ENCODE assay signal across 8 cellular contexts in the genomic region with DNA sequence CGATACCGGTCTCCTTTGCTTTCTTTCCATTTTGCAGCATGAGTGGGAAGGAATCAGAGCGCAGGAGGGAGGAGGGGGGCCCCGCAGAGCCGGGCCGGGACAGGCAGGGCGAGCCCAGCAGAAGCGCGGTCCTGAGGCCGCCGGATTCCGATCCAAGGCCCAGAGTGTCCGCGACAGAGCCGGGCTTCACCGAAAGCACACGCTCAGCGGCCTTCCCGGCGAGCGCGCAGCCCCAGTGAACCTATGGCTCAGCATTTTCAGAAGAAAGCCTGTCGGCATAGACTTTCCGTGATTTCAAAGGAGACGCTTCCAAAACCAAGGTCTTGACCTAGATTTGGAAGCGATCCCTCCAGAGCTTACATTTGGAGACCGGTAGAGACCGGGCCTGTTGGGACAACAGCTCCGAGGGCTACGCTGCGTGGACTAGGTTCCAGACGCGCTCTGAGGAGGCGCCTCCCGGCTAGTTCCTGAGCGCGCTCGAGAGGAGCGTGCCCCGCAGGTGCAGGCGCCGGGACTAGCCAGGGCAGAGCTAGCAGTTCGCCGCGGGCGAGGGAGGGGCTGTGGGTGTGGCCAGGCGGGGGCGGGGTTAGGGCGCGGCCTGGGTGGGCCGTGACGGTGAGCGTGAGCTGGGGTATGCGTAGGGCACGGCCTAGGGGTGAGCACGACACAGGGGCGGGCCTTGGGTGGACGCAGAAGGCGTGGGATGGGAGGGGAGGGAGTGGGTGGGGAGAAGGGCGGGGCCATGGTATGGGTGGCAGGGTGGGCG. TPM values are rescaled to one million over a fixed set of nuclear protein-coding genes. Genes with fewer than 3 reads are reported as not detected.
DNase-seq lines count a peak whose midpoint lies in the region; ATAC-seq, FAIRE-seq and TF ChIP-seq lines count a peak whose summit lies in the region.

No MANE protein-coding gene starts in this region.

- no peak overlapping the region for H2AFZ ChIP-seq in OCI-LY1 (ENCODE audit: low read length)

- H3K4me1 ChIP-seq in HUES6 (ENCODE audit: control insufficient read depth, insufficient read depth, low read length) (peaks cover 18% of the 10 kb centered on the region; the same call in 1 of the 2 replicates), OCI-LY1 (ENCODE audit: insufficient read depth, low read length, severe bottlenecking) (peaks cover 17% of the 10 kb centered on the region)

- H4K20me1 ChIP-seq in OCI-LY1 (ENCODE audit: insufficient read depth, low read length) = no peaks in the 10 kb centered on the region

- H3K4me3 ChIP-seq in HUES6 (ENCODE audit: low read depth, low read length) (peak overlapping the region; percentile 65), OCI-LY1 (ENCODE audit: low read depth, low read length, poor library complexity, severe bottlenecking) (peak overlapping the region; percentile 71)

- H3K9ac ChIP-seq in HUES6 (ENCODE audit: low read length) (peak overlapping the region; percentile 63), OCI-LY1 (ENCODE audit: low read length) (peak overlapping the region; percentile 69)

- no peaks in the 10 kb centered on the region for H3K9me3 ChIP-seq in HUES6 (ENCODE audit: control insufficient read depth, insufficient read depth, low read depth, low read length)
- no peaks in the 10 kb centered on the region for H3K9me3 ChIP-seq in OCI-LY1 (ENCODE audit: low read length)

- H3K4me2 ChIP-seq in OCI-LY1 (ENCODE audit: low read length) = peak overlapping the region; percentile 92

- ATAC-seq in GM21515 (IDR thresholded peaks at IDR 0.05; ENCODE audit: unreplicated experiment) = peak; percentile 93

- FAIRE-seq in D721Med (lab: Jason Lieb, UNC) = no peak

- no peaks in the 10 kb centered on the region for H3K9me2 ChIP-seq in OCI-LY1 (ENCODE audit: low read depth, low read length)

- H3K27me3 ChIP-seq in HUES6 (ENCODE audit: control insufficient read depth, insufficient read depth, low read length) (peaks cover 42% of the 10 kb centered on the region), OCI-LY1 (ENCODE audit: insufficient read depth, low read length) (0 out of 2 replicates have a peak, but pooled peaks cover 7% of the 10 kb centered on the region)

- H3K36me3 ChIP-seq in HUES6 (ENCODE audit: control insufficient read depth, insufficient read depth, low read length) (no peaks in the 10 kb centered on the region), OCI-LY1 (ENCODE audit: insufficient read depth, low read length) (no peaks in the 10 kb centered on the region)

- H3K79me2 ChIP-seq in OCI-LY1 (ENCODE audit: insufficient read depth, low read length) = no peaks in the 10 kb centered on the region

- TF ChIP-seq CTCF in D721Med (IDR thresholded peaks at IDR 0.05; ENCODE audit: insufficient read depth, missing control alignments) (no peak), OCI-LY1 (IDR thresholded peaks at IDR 0.05; ENCODE audit: low read length) (no peak)

- no peak overlapping the region for H3K27ac ChIP-seq in HUES6 (ENCODE audit: low read depth, low read length)
- H3K27ac ChIP-seq in OCI-LY1 (ENCODE audit: low read depth, low read length, poor library complexity, severe bottlenecking) = no peak overlapping the region
- H3K27ac ChIP-seq in epithelial cell of prostate = peak overlapping the region; percentile 22

- DNase-seq in D721Med (ENCODE audit: insufficient read length, low spot score) = peak; percentile 97
- peak; percentile 89 for DNase-seq in activated T-cell treated with anti-CD3 and anti-CD28 coated beads for 24 hours (ENCODE audit: low read depth)
- peak; percentile 74 for DNase-seq in epithelial cell of prostate (ENCODE audit: low read depth, low spot score)
- peak; percentile 91 for DNase-seq in mucosa of gallbladder (ENCODE audit: low spot score)
- DNase-seq in stimulated activated CD8-positive, alpha-beta memory T cell treated with anti-CD3 and anti-CD28 coated beads, Interleukin-4, amount 100 ng/mL, for 24 hours (ENCODE audit: low read depth) = peak; percentile 86

- H3F3A ChIP-seq in OCI-LY1 (ENCODE audit: insufficient read depth, low read length) = 0 out of 2 replicates have a peak, but pooled peaks cover 3% of the 10 kb centered on the region

RNA-seq across cellular contexts. Expression of a gene that starts 27.8 kb away (rescaled TPM):
- total RNA-seq in mucosa of gallbladder = not detected

RNA-seq across cellular contexts. Expression of a gene that starts 52.5 kb away (rescaled TPM):
- total RNA-seq in mucosa of gallbladder = 32.3 TPM

RNA-seq across cellular contexts. Expression of a gene that starts 52.6 kb away (rescaled TPM):
- total RNA-seq in mucosa of gallbladder = 14.1 TPM
